ENCODE assay signal across 1 cellular context in the genomic region with DNA sequence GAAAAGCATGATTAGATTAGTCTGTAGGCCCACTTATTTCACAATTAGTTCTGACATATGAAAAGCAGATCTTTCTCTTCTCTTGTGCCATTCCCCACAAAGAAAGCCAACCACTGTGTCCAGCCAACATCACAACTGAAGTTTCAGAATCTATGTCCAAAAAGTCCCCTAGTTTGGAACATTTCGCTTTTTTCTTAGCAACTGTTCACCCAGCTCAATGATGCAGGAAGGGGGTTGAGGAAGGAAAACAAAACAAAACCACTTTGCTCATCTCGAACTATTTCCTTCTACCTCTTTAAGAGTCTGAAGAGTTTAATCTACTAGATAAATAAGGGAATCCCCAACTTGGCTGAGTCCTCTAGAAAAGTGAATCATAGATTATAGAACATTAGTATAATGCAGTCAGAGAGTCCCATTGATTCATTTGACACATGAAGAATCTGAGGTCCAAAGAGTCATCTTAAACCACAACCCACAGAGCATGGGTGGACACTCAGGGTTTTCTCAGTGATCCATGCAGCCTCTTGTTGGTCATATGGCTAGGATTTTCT.
A peak's percentile ranks its signal among the peaks of the same experiment; 100 is the strongest.
TF ChIP-seq lines count a peak whose summit lies in the region.

No MANE protein-coding gene starts in this region.

TF ChIP-seq in GM12878, 131 proteins besides CTCF, POLR2A, EP300 and RAD21 (continued from another document):
- TF ChIP-seq MAX (IDR thresholded peaks at IDR 0.05; ENCODE audit: low read depth, low read length), result no peak
- TF ChIP-seq CHD4 (IDR thresholded peaks at IDR 0.05), result no peak
- peak; percentile 83 for TF ChIP-seq NR2F1 (conservative IDR thresholded peaks at IDR 0.05)
- peak; percentile 93 for TF ChIP-seq MTA3 (IDR thresholded peaks at IDR 0.05; ENCODE audit: borderline replicate concordance, low read length)
- TF ChIP-seq RAD51 (IDR thresholded peaks at IDR 0.05), result no peak
- TF ChIP-seq ZBTB4 (CRISPR knock-in tag; IDR thresholded peaks at IDR 0.05), result no peak
- TF ChIP-seq WRNIP1 (IDR thresholded peaks at IDR 0.05; ENCODE audit: borderline replicate concordance, low read depth, low read length), result no peak
- TF ChIP-seq MEF2A (IDR thresholded peaks at IDR 0.05; ENCODE audit: insufficient read depth, low read depth, low read length), result peak; percentile 53
- TF ChIP-seq SREBF2 (IDR thresholded peaks at IDR 0.05; ENCODE audit: low read length), result no peak
- TF ChIP-seq, protein P1, sequence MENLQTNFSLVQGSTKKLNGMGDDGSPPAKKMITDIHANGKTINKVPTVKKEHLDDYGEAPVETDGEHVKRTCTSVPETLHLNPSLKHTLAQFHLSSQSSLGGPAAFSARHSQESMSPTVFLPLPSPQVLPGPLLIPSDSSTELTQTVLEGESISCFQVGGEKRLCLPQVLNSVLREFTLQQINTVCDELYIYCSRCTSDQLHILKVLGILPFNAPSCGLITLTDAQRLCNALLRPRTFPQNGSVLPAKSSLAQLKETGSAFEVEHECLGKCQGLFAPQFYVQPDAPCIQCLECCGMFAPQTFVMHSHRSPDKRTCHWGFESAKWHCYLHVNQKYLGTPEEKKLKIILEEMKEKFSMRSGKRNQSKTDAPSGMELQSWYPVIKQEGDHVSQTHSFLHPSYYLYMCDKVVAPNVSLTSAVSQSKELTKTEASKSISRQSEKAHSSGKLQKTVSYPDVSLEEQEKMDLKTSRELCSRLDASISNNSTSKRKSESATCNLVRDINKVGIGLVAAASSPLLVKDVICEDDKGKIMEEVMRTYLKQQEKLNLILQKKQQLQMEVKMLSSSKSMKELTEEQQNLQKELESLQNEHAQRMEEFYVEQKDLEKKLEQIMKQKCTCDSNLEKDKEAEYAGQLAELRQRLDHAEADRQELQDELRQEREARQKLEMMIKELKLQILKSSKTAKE (IDR thresholded peaks at IDR 0.05; ENCODE audit: low read depth, poor library complexity, severe bottlenecking), result peak; percentile 69
- TF ChIP-seq, protein P2, sequence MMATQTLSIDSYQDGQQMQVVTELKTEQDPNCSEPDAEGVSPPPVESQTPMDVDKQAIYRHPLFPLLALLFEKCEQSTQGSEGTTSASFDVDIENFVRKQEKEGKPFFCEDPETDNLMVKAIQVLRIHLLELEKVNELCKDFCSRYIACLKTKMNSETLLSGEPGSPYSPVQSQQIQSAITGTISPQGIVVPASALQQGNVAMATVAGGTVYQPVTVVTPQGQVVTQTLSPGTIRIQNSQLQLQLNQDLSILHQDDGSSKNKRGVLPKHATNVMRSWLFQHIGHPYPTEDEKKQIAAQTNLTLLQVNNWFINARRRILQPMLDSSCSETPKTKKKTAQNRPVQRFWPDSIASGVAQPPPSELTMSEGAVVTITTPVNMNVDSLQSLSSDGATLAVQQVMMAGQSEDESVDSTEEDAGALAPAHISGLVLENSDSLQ (IDR thresholded peaks at IDR 0.05), result no peak
- TF ChIP-seq, protein P3, sequence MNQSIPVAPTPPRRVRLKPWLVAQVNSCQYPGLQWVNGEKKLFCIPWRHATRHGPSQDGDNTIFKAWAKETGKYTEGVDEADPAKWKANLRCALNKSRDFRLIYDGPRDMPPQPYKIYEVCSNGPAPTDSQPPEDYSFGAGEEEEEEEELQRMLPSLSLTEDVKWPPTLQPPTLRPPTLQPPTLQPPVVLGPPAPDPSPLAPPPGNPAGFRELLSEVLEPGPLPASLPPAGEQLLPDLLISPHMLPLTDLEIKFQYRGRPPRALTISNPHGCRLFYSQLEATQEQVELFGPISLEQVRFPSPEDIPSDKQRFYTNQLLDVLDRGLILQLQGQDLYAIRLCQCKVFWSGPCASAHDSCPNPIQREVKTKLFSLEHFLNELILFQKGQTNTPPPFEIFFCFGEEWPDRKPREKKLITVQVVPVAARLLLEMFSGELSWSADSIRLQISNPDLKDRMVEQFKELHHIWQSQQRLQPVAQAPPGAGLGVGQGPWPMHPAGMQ (IDR thresholded peaks at IDR 0.05; ENCODE audit: borderline replicate concordance), result no peak
- TF ChIP-seq SIX5 (IDR thresholded peaks at IDR 0.05; ENCODE audit: low read depth, low read length, severe bottlenecking), result no peak
- TF ChIP-seq DPF2 (IDR thresholded peaks at IDR 0.05), result peak; percentile 65; the same call in 1 of the 2 replicates
- TF ChIP-seq KAT2A (conservative IDR thresholded peaks at IDR 0.05; ENCODE audit: control insufficient read depth, low read depth, low read length), result no peak
- no peak for TF ChIP-seq MYC (IDR thresholded peaks at IDR 0.05; ENCODE audit: insufficient read depth, insufficient read length, insufficient replicate concordance, low read length, severe bottlenecking)
- TF ChIP-seq MTA2 (IDR thresholded peaks at IDR 0.05; ENCODE audit: low read depth), result peak; percentile 90
- TF ChIP-seq HCFC1 (IDR thresholded peaks at IDR 0.05; ENCODE audit: low read length), result no peak
